Comparison of ENCODE assay signal across 9 cellular contexts in genomic region chr20:35870541-35871307, GRCh38.
DNase-seq lines count a peak whose midpoint lies in the region; ATAC-seq, FAIRE-seq and TF ChIP-seq lines count a peak whose summit lies in the region.
"Had no signal": no experiment of that assay in that cellular context is flagged by ENCODE, and none has a peak within 500 bp of the region (broad histone marks: within the 10 kb centered on the region; RNA-seq: fewer than 3 reads in every experiment).

No MANE protein-coding gene starts in this region.

- peaks cover 9% of the 10 kb centered on the region for H3K4me1 Mint-ChIP-seq in activated T-cell treated with anti-CD3 and anti-CD28 coated beads, Interleukin-2, amount 50 U/mL, for 72 hours (ENCODE audit: low read depth)
- H3K4me1 Mint-ChIP-seq in activated naive CD8-positive, alpha-beta T cell treated with anti-CD3 and anti-CD28 coated beads for 36 hours: peaks cover 9% of the 10 kb centered on the region

- H3K4me2 ChIP-seq in keratinocyte (ENCODE audit: control insufficient read depth, extremely low read depth, insufficient read depth, low read depth, low read length): peak overlapping the region; percentile 92

- peak overlapping the region; percentile 93 for H3K27ac Mint-ChIP-seq in activated T-cell treated with anti-CD3 and anti-CD28 coated beads, Interleukin-2, amount 50 U/mL, for 72 hours
- peak overlapping the region; percentile 9 for H3K27ac Mint-ChIP-seq in activated naive CD8-positive, alpha-beta T cell treated with anti-CD3 and anti-CD28 coated beads for 36 hours

- H3K36me3 ChIP-seq in keratinocyte (ENCODE audit: control insufficient read depth in 2 of 2, extremely low read depth in 1 of 2, insufficient read depth in 2 of 2, low read length in 2 of 2) (peaks cover 0 to 3% of the 10 kb centered on the region in 2 experiments), thoracic aorta (no peaks in the 10 kb centered on the region)

- H3K4me3 ChIP-seq in keratinocyte (ENCODE audit: control insufficient read depth in 2 of 3, extremely low read depth in 1 of 3, insufficient read depth in 2 of 3, low read depth in 1 of 3, low read length in 3 of 3) (peak overlapping the region in 2 of 3 experiments; percentile 50 to 64), thoracic aorta (peak overlapping the region; percentile 7)

- peak overlapping the region; percentile 78 for H3K27ac ChIP-seq in keratinocyte (ENCODE audit: control insufficient read depth, insufficient read depth, low read length)
- H3K27ac ChIP-seq in thoracic aorta: peak overlapping the region in 1 of 2 donors; percentile 77

- H2AFZ ChIP-seq in keratinocyte (ENCODE audit: control insufficient read depth, low read length): peak overlapping the region; percentile 31

- FAIRE-seq in keratinocyte (lab: Jason Lieb, UNC): peak; percentile 70

- H4K20me1 ChIP-seq in keratinocyte (ENCODE audit: control insufficient read depth, extremely low read depth, insufficient read depth, low read length): no peaks in the 10 kb centered on the region

- H3K9me3 ChIP-seq in keratinocyte (ENCODE audit: control insufficient read depth, low read depth, low read length) (no peaks in the 10 kb centered on the region), thoracic aorta (no peaks in the 10 kb centered on the region)

- no peak for DNase-seq in activated T-cell treated with anti-CD3 and anti-CD28 coated beads, Interleukin-2, amount 50 U/mL, for 72 hours
- DNase-seq in activated T-cell treated with anti-CD3 and anti-CD28 coated beads for 4 hours (no peak), keratinocyte (ENCODE audit: low read depth, low spot score) (no peak), thoracic aorta (ENCODE audit: low spot score) (no peak), Kasumi-1 (lab: John Stamatoyannopoulos, UW) (no peak), NCI-H128 (lab: John Stamatoyannopoulos, UW; ENCODE audit: unreplicated experiment) (no peak), cortex of kidney (lab: John Stamatoyannopoulos, UW) (no peak)
- no peak for DNase-seq in activated naive CD8-positive, alpha-beta T cell treated with anti-CD3 and anti-CD28 coated beads for 36 hours
- DNase-seq: activated CD4-positive, CD25-positive, alpha-beta regulatory T cell had no signal

- H3K9ac ChIP-seq in keratinocyte (ENCODE audit: control insufficient read depth, extremely low read depth, insufficient read depth, low read length): peak overlapping the region; percentile 75

- H3K4me1 ChIP-seq in keratinocyte (ENCODE audit: control insufficient read depth, extremely low read depth, insufficient read depth, low read length) (peaks cover 52% of the 10 kb centered on the region), thoracic aorta (ENCODE audit: control insufficient read depth in 1 of 2, low read depth in 2 of 2) (peaks cover 8 to 15% of the 10 kb centered on the region in 2 donors)

- H3K9me1 ChIP-seq in keratinocyte (ENCODE audit: control insufficient read depth, extremely low read depth, insufficient read depth, low read length): no peaks in the 10 kb centered on the region

- no peaks in the 10 kb centered on the region for H3K27me3 Mint-ChIP-seq in activated T-cell treated with anti-CD3 and anti-CD28 coated beads, Interleukin-2, amount 50 U/mL, for 72 hours (ENCODE audit: low read depth)
- H3K27me3 Mint-ChIP-seq in activated naive CD8-positive, alpha-beta T cell treated with anti-CD3 and anti-CD28 coated beads for 36 hours: no peaks in the 10 kb centered on the region

- no peak for ATAC-seq in activated T-cell treated with anti-CD3 and anti-CD28 coated beads, Interleukin-2, amount 50 U/mL, for 72 hours (replicated peaks in 1 of 2)
- no peak for ATAC-seq in thoracic aorta (ENCODE audit: insufficient number of reproducible peaks, low FRiP score, low read depth)

- H3K36me3 Mint-ChIP-seq in activated T-cell treated with anti-CD3 and anti-CD28 coated beads, Interleukin-2, amount 50 U/mL, for 72 hours (ENCODE audit: insufficient read depth in 2 of 2): peaks cover 0 to 9% of the 10 kb centered on the region in 2 donors
- H3K36me3 Mint-ChIP-seq in activated naive CD8-positive, alpha-beta T cell treated with anti-CD3 and anti-CD28 coated beads for 36 hours: peaks cover 6% of the 10 kb centered on the region

- no peaks in the 10 kb centered on the region for H3K9me3 Mint-ChIP-seq in activated T-cell treated with anti-CD3 and anti-CD28 coated beads, Interleukin-2, amount 50 U/mL, for 72 hours
- no peaks in the 10 kb centered on the region for H3K9me3 Mint-ChIP-seq in activated naive CD8-positive, alpha-beta T cell treated with anti-CD3 and anti-CD28 coated beads for 36 hours

- H3K27me3 ChIP-seq in keratinocyte (ENCODE audit: control insufficient read depth, extremely low read depth, insufficient read depth, low read length) (no peaks in the 10 kb centered on the region), thoracic aorta (replicated peaks; ENCODE audit: insufficient read depth) (no peaks in the 10 kb centered on the region)

- TF ChIP-seq CTCF in keratinocyte (optimal IDR thresholded peaks at IDR 0.05 in 1 of 3, IDR thresholded peaks at IDR 0.05 in 1 of 3, conservative IDR thresholded peaks at IDR 0.05 in 1 of 3; ENCODE audit: extremely low read depth in 1 of 3, insufficient read depth in 2 of 3, low read length in 3 of 3): no peak
- TF ChIP-seq CTCF in thoracic aorta (IDR thresholded peaks at IDR 0.05): no peak

- peaks cover 3% of the 10 kb centered on the region for H3K79me2 ChIP-seq in keratinocyte (ENCODE audit: control insufficient read depth, insufficient read depth, low read length)

- H3K4me3 Mint-ChIP-seq in activated T-cell treated with anti-CD3 and anti-CD28 coated beads, Interleukin-2, amount 50 U/mL, for 72 hours: no peak overlapping the region
- H3K4me3 Mint-ChIP-seq in activated naive CD8-positive, alpha-beta T cell treated with anti-CD3 and anti-CD28 coated beads for 36 hours: no peak overlapping the region

- dilution Hi-C loops in keratinocyte (cut with MboI; ENCODE audit: extremely low pct_ligation_motif_present, low sequenced_read_pairs): no loop called here
